Comparison of ENCODE assay signal across 13 cellular contexts in genomic region chr22:40511604-40512003, GRCh38.
DNase-seq lines count a peak whose midpoint lies in the region; ATAC-seq and TF ChIP-seq lines count a peak whose summit lies in the region.
"Had no signal": no experiment of that assay in that cellular context is flagged by ENCODE, and none has a peak within 500 bp of the region (broad histone marks: within the 10 kb centered on the region; RNA-seq: fewer than 3 reads in every experiment).

No MANE protein-coding gene starts in this region.

- H3K4me1 ChIP-seq in HEK293 (ENCODE audit: control insufficient read depth, insufficient read depth, low read length) (peaks cover 45% of the 10 kb centered on the region), body of pancreas (peaks cover 59% of the 10 kb centered on the region), spleen (peaks cover 9 to 71% (median 34%) of the 10 kb centered on the region in 6 donors), neural progenitor cell (peaks cover 6% of the 10 kb centered on the region)

- H3F3A ChIP-seq in neural progenitor cell (ENCODE audit: low read depth), result no peaks in the 10 kb centered on the region

- no peak overlapping the region for H3K27ac Mint-ChIP-seq in Calu3 (ENCODE audit: unreplicated experiment)
- H3K27ac Mint-ChIP-seq in neural progenitor cell, result no peak overlapping the region
- H3K27ac Mint-ChIP-seq: activated CD4-positive, alpha-beta T cell treated with anti-CD3 and anti-CD28 coated beads for 36 hours; activated naive CD4-positive, alpha-beta T cell treated with anti-CD3 and anti-CD28 coated beads, Interleukin-2, amount 10 ng/mL, durations not matched to agents 7 days and 5 days had no signal

- CTCF ChIA-PET in HEK293 (lab: Yijun Ruan, JAX) (interaction anchor here (0.9 to 2.1 kb wide), 6 partner anchors 10 to 75 kb away, joined by 3 to 15 read pairs (median 4); no protein-coding TSS in a partner anchor), Calu3 (lab: Charles Lee) (no interaction called here)

- H3K36me3 ChIP-seq in HEK293 (ENCODE audit: control insufficient read depth in 2 of 2, insufficient read depth in 1 of 2, low read length in 2 of 2) (no peaks in the 10 kb centered on the region; a peak in 1 of 3 replicates), body of pancreas (replicated peaks in 1 of 2; ENCODE audit: insufficient read depth in 1 of 2, low read depth in 2 of 2) (no peaks in the 10 kb centered on the region), spleen (peaks cover 0 to 6% (median 0%) of the 10 kb centered on the region in 6 donors), neural progenitor cell (no peaks in the 10 kb centered on the region)

- H3K27me3 ChIP-seq in body of pancreas (no peaks in the 10 kb centered on the region), spleen (replicated peaks in 1 of 7) (no peaks in the 10 kb centered on the region), neural progenitor cell (no peaks in the 10 kb centered on the region)

- H3K9me3 Mint-ChIP-seq in Calu3 (ENCODE audit: low read depth, unreplicated experiment), result no peaks in the 10 kb centered on the region
- no peaks in the 10 kb centered on the region for H3K9me3 Mint-ChIP-seq in neural progenitor cell
- H3K9me3 Mint-ChIP-seq: activated naive CD4-positive, alpha-beta T cell treated with anti-CD3 and anti-CD28 coated beads, Interleukin-2, amount 10 ng/mL, durations not matched to agents 7 days and 5 days had no signal

- ATAC-seq in body of pancreas (peak; percentile 55), left ventricle myocardium superior (peak; percentile 23), GM19324 (IDR thresholded peaks at IDR 0.05; ENCODE audit: low FRiP score, unreplicated experiment) (no peak)
- ATAC-seq: activated CD4-positive, alpha-beta T cell treated with anti-CD3 and anti-CD28 coated beads for 36 hours had no signal

- POLR2A ChIA-PET in HEK293 (lab: Yijun Ruan, JAX), result no interaction called here

- H3K4me3 Mint-ChIP-seq in Calu3 (ENCODE audit: low read depth, unreplicated experiment) (no peak overlapping the region), neural progenitor cell (no peak overlapping the region)
- H3K4me3 Mint-ChIP-seq: activated CD4-positive, alpha-beta T cell treated with anti-CD3 and anti-CD28 coated beads for 36 hours; activated naive CD4-positive, alpha-beta T cell treated with anti-CD3 and anti-CD28 coated beads, Interleukin-2, amount 10 ng/mL, durations not matched to agents 7 days and 5 days had no signal

- no peak overlapping the region for H2AFZ ChIP-seq in neural progenitor cell (replicated peaks)

- TF ChIP-seq POLR2A in body of pancreas (IDR thresholded peaks at IDR 0.05), result no peak
- no peak for TF ChIP-seq POLR2A in spleen (IDR thresholded peaks at IDR 0.05)

- no peaks in the 10 kb centered on the region for H3K9me3 ChIP-seq in HEK293 (ENCODE audit: control insufficient read depth, insufficient read depth, low read depth, low read length)
- H3K9me3 ChIP-seq in body of pancreas, result no peaks in the 10 kb centered on the region
- no peaks in the 10 kb centered on the region for H3K9me3 ChIP-seq in spleen
- H3K9me3 ChIP-seq in neural progenitor cell (ENCODE audit: low read depth), result no peaks in the 10 kb centered on the region

- no peak overlapping the region for H3K9ac ChIP-seq in neural progenitor cell

- H3K4me3 ChIP-seq in HEK293 (ENCODE audit: low read depth, low read length) (no peak overlapping the region), body of pancreas (no peak overlapping the region), spleen (no peak overlapping the region), neural progenitor cell (no peak overlapping the region)
- H3K4me3 ChIP-seq: SK-N-MC had no signal

- BruUV-seq in Calu3 (replicated peaks; lab: Mats Ljungman, UMichigan), result no TSS peak

- H3K27me3 Mint-ChIP-seq in Calu3 (ENCODE audit: unreplicated experiment), result no peaks in the 10 kb centered on the region
- H3K27me3 Mint-ChIP-seq in neural progenitor cell (ENCODE audit: insufficient read depth, low read depth), result no peaks in the 10 kb centered on the region
- H3K27me3 Mint-ChIP-seq: activated CD4-positive, alpha-beta T cell treated with anti-CD3 and anti-CD28 coated beads for 36 hours; activated naive CD4-positive, alpha-beta T cell treated with anti-CD3 and anti-CD28 coated beads, Interleukin-2, amount 10 ng/mL, durations not matched to agents 7 days and 5 days had no signal

- intact Hi-C loops in body of pancreas (cut with DNase I), result no loop called here
- intact Hi-C loops in left ventricle myocardium superior (cut with micrococcal nuclease), result no loop called here
- intact Hi-C loops in spleen (cut with DNase I; ENCODE audit: low total_unique reads), result no loop called here
- intact Hi-C loops in Calu3 (cut with micrococcal nuclease; ENCODE audit: unreplicated experiment), result no loop called here

- H4K20me1 ChIP-seq in neural progenitor cell (ENCODE audit: low read depth), result no peaks in the 10 kb centered on the region

- H3K4me2 ChIP-seq in neural progenitor cell, result no peak overlapping the region

- H3K36me3 Mint-ChIP-seq in Calu3 (ENCODE audit: insufficient read depth, unreplicated experiment) (peaks cover 12% of the 10 kb centered on the region), neural progenitor cell (no peaks in the 10 kb centered on the region)
- H3K36me3 Mint-ChIP-seq: activated naive CD4-positive, alpha-beta T cell treated with anti-CD3 and anti-CD28 coated beads, Interleukin-2, amount 10 ng/mL, durations not matched to agents 7 days and 5 days had no signal

- peak overlapping the region; percentile 29; the same call in 1 of the 2 replicates for H3K27ac ChIP-seq in HEK293 (ENCODE audit: extremely low read depth, low read depth, low read length)
- H3K27ac ChIP-seq in body of pancreas, result peak overlapping the region; percentile 1 to 95 (median 80)
- peak overlapping the region in 7 of 8 donors; percentile 2 to 81 (median 70) for H3K27ac ChIP-seq in spleen
- no peak overlapping the region for H3K27ac ChIP-seq in neural progenitor cell

- H3K4me1 Mint-ChIP-seq in Calu3 (ENCODE audit: low read depth, unreplicated experiment) (peaks cover 45% of the 10 kb centered on the region), neural progenitor cell (peaks cover 24% of the 10 kb centered on the region)
- H3K4me1 Mint-ChIP-seq: activated naive CD4-positive, alpha-beta T cell treated with anti-CD3 and anti-CD28 coated beads, Interleukin-2, amount 10 ng/mL, durations not matched to agents 7 days and 5 days had no signal

- TF ChIP-seq CTCF in HEK293 (tag by site-specific recombination; IDR thresholded peaks at IDR 0.05) (peak; percentile 39; the same call in 1 of the 2 replicates), body of pancreas (IDR thresholded peaks at IDR 0.05) (peak in 5 of 7 experiments; percentile 9 to 42 (median 37)), spleen (IDR thresholded peaks at IDR 0.05 in 8 of 11, conservative IDR thresholded peaks at IDR 0.05 in 3 of 11) (no peak), Calu3 (IDR thresholded peaks at IDR 0.05; ENCODE audit: unreplicated experiment) (no peak), neural progenitor cell (IDR thresholded peaks at IDR 0.05) (no peak)

- DNase-seq in body of pancreas (peak; percentile 56 to 77 (median 74)), left ventricle myocardium superior (no peak), spleen (no peak), Calu3 (no peak), neural progenitor cell (ENCODE audit: low spot score) (no peak)
- DNase-seq in effector CD8-positive, alpha-beta T cell (lab: John Stamatoyannopoulos, UW), result no peak
- DNase-seq: activated CD4-positive, alpha-beta T cell treated with anti-CD3 and anti-CD28 coated beads for 36 hours; activated naive CD4-positive, alpha-beta T cell treated with anti-CD3 and anti-CD28 coated beads, Interleukin-2, amount 10 ng/mL, durations not matched to agents 7 days and 5 days; islet precursor cell; NCI-H2171 had no signal

- H3K79me2 ChIP-seq in neural progenitor cell (ENCODE audit: low read depth), result peaks cover 6% of the 10 kb centered on the region

TF ChIP-seq in HEK293, 187 proteins besides CTCF, POLR2A, EP300 and RAD21:
- no peak for TF ChIP-seq ZNF266 (tag by site-specific recombination; IDR thresholded peaks at IDR 0.05; ENCODE audit: low read depth)
- TF ChIP-seq ZNF585B (tag by site-specific recombination; IDR thresholded peaks at IDR 0.05), result no peak
- no peak for TF ChIP-seq ZNF843 (tag by site-specific recombination; IDR thresholded peaks at IDR 0.05)
- TF ChIP-seq ZNF24 (tag by site-specific recombination; IDR thresholded peaks at IDR 0.05), result no peak
- no peak for TF ChIP-seq ZNF157 (tag by site-specific recombination; IDR thresholded peaks at IDR 0.05)
- TF ChIP-seq ZNF600 (tag by site-specific recombination; IDR thresholded peaks at IDR 0.05), result no peak
- no peak for TF ChIP-seq ZNF175 (tag by site-specific recombination; IDR thresholded peaks at IDR 0.05)
- no peak for TF ChIP-seq ZNF169 (tag by site-specific recombination; IDR thresholded peaks at IDR 0.05)
- no peak for TF ChIP-seq ZBTB1 (tag by site-specific recombination; IDR thresholded peaks at IDR 0.05)
- no peak for TF ChIP-seq PATZ1 (tag by site-specific recombination; IDR thresholded peaks at IDR 0.05)
- no peak for TF ChIP-seq ZNF48 (tag by site-specific recombination; IDR thresholded peaks at IDR 0.05)
- no peak for TF ChIP-seq ZNF114 (tag by site-specific recombination; IDR thresholded peaks at IDR 0.05)
- TF ChIP-seq BCL11B (tag by site-specific recombination; IDR thresholded peaks at IDR 0.05; ENCODE audit: low read depth), result no peak
- TF ChIP-seq ZNF133 (tag by site-specific recombination; IDR thresholded peaks at IDR 0.05), result no peak
- TF ChIP-seq HOXA7 (CRISPR knock-in tag; IDR thresholded peaks at IDR 0.05; ENCODE audit: borderline replicate concordance), result no peak
TF ChIP-seq in HEK293: peak in this region for 0.

Comparison
In these comparisons a context has a peak if more than half of its experiments do, and no peak if none do; other contexts are left out.
1. CTCF ChIP-seq: peak in HEK293 (single experiment) and body of pancreas (5 of 7); none in spleen (0 of 11), Calu3 (single experiment) and neural progenitor cell (single experiment).
2. DNase-seq: peak in body of pancreas (4 of 4); none in left ventricle myocardium superior (single experiment), spleen (single experiment), effector CD8-positive, alpha-beta T cell (single experiment), Calu3 (single experiment) and neural progenitor cell (single experiment).